In genomic region chr14:24431569-24432258, GRCh38 we compare ENCODE assay signal across 8 cellular contexts. TPM values are rescaled to one million over a fixed set of nuclear protein-coding genes. Genes with fewer than 3 reads are reported as not detected.
DNase-seq lines count a peak whose midpoint lies in the region; TF ChIP-seq lines count a peak whose summit lies in the region.

No MANE protein-coding gene starts in this region.

- peak in 1 of 2 donors; percentile 25 for TF ChIP-seq EP300 in tibial nerve (IDR thresholded peaks at IDR 0.05)

- peaks cover 9% of the 10 kb centered on the region for H3K36me3 Mint-ChIP-seq in HFFc6 (ENCODE audit: low read depth)

- H3K27ac Mint-ChIP-seq in HFFc6: peak overlapping the region; percentile 95

- POLR2A ChIA-PET in GM10248 (lab: Yijun Ruan, JAX): interaction anchor here (0.6 to 1.2 kb wide), 8 partner anchors 10 to 190 kb away, joined by 3 to 10 read pairs (median 5); partner anchors contain the start of genes LTB4R, SDR39U1 and TINF2

- no peaks in the 10 kb centered on the region for H3K9me3 Mint-ChIP-seq in HFFc6

- H3K36me3 ChIP-seq in SK-N-MC (ENCODE audit: insufficient read depth, low read length): peaks cover 4% of the 10 kb centered on the region; the same call in 1 of the 2 replicates
- no peaks in the 10 kb centered on the region for H3K36me3 ChIP-seq in parathyroid adenoma (ENCODE audit: control insufficient read depth, insufficient read depth, low read length)
- peaks cover 0 to 54% (median 5%) of the 10 kb centered on the region in 3 donors for H3K36me3 ChIP-seq in tibial nerve

- peak overlapping the region; percentile 80 for H3K4me3 Mint-ChIP-seq in HFFc6

- DNase-seq in GM10248 (ENCODE audit: extremely low spot score) (peak; percentile 90), HFFc6 (peak; percentile 94), NAMALWA (ENCODE audit: low spot score) (peak; percentile 96), SK-N-MC (ENCODE audit: low read depth, low spot score) (peak; percentile 61), glomerular visceral epithelial cell (ENCODE audit: extremely low spot score) (peak; percentile 92), tibial nerve (ENCODE audit: low spot score in 2 of 2) (peak; percentile 72 to 90)
- peak; percentile 90 for DNase-seq in activated naive CD4-positive, alpha-beta T cell treated with anti-CD3 and anti-CD28 coated beads, Interleukin-2, amount 50 U/mL, for 16 hours

- peak; percentile 96 for TF ChIP-seq CTCF in GM10248 (IDR thresholded peaks at IDR 0.05; ENCODE audit: control extremely low read depth, extremely low read depth, low read depth, missing control alignments)
- TF ChIP-seq CTCF in HFFc6 (IDR thresholded peaks at IDR 0.05): peak; percentile 98
- peak; percentile 95 for TF ChIP-seq CTCF in parathyroid adenoma (IDR thresholded peaks at IDR 0.05)
- peak; percentile 81 to 92 (median 84) for TF ChIP-seq CTCF in tibial nerve (IDR thresholded peaks at IDR 0.05)

- CTCF ChIA-PET in GM10248 (lab: Yijun Ruan, JAX): interaction anchor here (0.6 to 10.2 kb wide), 51 partner anchors 9 to 843 kb away, joined by 3 to 629 read pairs (median 5); partner anchors contain the start of genes ADCY4, CIDEB, DCAF11 and DHRS1

- WGBS in tibial nerve, 2 donors: 25 to 39% methylated on average over 9 to 15 of the region's 15 CpGs

- H3K4me2 ChIP-seq in parathyroid adenoma (ENCODE audit: low read length): peak overlapping the region; percentile 93

- no peak overlapping the region for H2AFZ ChIP-seq in parathyroid adenoma

- H3K4me3 ChIP-seq in SK-N-MC (peak overlapping the region; percentile 82; the same call in 1 of the 2 replicates), parathyroid adenoma (ENCODE audit: low read depth, low read length) (peak overlapping the region; percentile 88), tibial nerve (peak overlapping the region in 3 of 4 donors; percentile 72 to 96 (median 72))

- H3K9ac ChIP-seq in SK-N-MC (ENCODE audit: insufficient read length) (no peak overlapping the region), parathyroid adenoma (no peak overlapping the region)

- H3K79me2 ChIP-seq in parathyroid adenoma: no peaks in the 10 kb centered on the region

- TF ChIP-seq POLR2A in tibial nerve (IDR thresholded peaks at IDR 0.05): no peak

- H3K4me1 ChIP-seq in parathyroid adenoma: peaks cover 19% of the 10 kb centered on the region
- H3K4me1 ChIP-seq in tibial nerve: peaks cover 0 to 57% (median 33%) of the 10 kb centered on the region in 4 donors

- H3K4me1 Mint-ChIP-seq in HFFc6 (ENCODE audit: low read depth): peaks cover 44% of the 10 kb centered on the region

- H3K27me3 Mint-ChIP-seq in HFFc6 (ENCODE audit: insufficient read depth): peaks cover 2% of the 10 kb centered on the region

- H3K27ac ChIP-seq in SK-N-MC (no peak overlapping the region), parathyroid adenoma (peak overlapping the region; percentile 87), tibial nerve (peak overlapping the region in 3 of 4 donors; percentile 95 to 99 (median 98))

- H3K27me3 ChIP-seq in parathyroid adenoma (ENCODE audit: control insufficient read depth, insufficient read depth, low read length): no peaks in the 10 kb centered on the region
- no peaks in the 10 kb centered on the region for H3K27me3 ChIP-seq in tibial nerve

- H3K9me3 ChIP-seq in SK-N-MC (ENCODE audit: low read depth, low read length) (no peaks in the 10 kb centered on the region), parathyroid adenoma (ENCODE audit: control insufficient read depth, low read length) (no peaks in the 10 kb centered on the region), tibial nerve (no peaks in the 10 kb centered on the region)

RNA-seq across cellular contexts. Expression of gene KHNYN, which starts 2.0 kb away (rescaled TPM):
- total RNA-seq in HFFc6 (2021; fragmentation: NEBNext Ultra II Directional; extraction: Animal tissue kit (Norgen Biotek cat#: 25700)): 10 to 100 TPM; 25.4 to 29.2 (median 28.0) TPM
- 100 to 1,000 TPM in 1 of 4 donors, 10 to 100 TPM in 3; 66.8 to 106 (median 84.5) TPM for total RNA-seq in tibial nerve

RNA-seq across cellular contexts. Expression of gene CBLN3, which starts 2.2 kb away (rescaled TPM):
- 1 to 10 TPM; 3.3 to 5.0 (median 3.9) TPM for total RNA-seq in HFFc6 (2021; fragmentation: NEBNext Ultra II Directional; extraction: Animal tissue kit (Norgen Biotek cat#: 25700))
- 1 to 10 TPM; 2.1 to 6.9 (median 5.1) TPM for total RNA-seq in tibial nerve

RNA-seq across cellular contexts. Expression of gene SDR39U1, which starts 10.9 kb away (rescaled TPM):
- total RNA-seq in HFFc6 (2021; fragmentation: NEBNext Ultra II Directional; extraction: Animal tissue kit (Norgen Biotek cat#: 25700)): 10 to 100 TPM; 29.6 to 35.7 (median 31.6) TPM
- total RNA-seq in tibial nerve: 10 to 100 TPM; 37.9 to 64.9 (median 60.8) TPM

RNA-seq across cellular contexts. Expression of gene NYNRIN, which starts 32.9 kb away (rescaled TPM):
- 1 to 10 TPM; 3.9 to 6.3 (median 4.1) TPM for total RNA-seq in HFFc6 (2021; fragmentation: NEBNext Ultra II Directional; extraction: Animal tissue kit (Norgen Biotek cat#: 25700))
- 10 to 100 TPM; 17.4 to 24.7 (median 19.4) TPM for total RNA-seq in tibial nerve
